ENCODE assay signal across 9 cellular contexts in genomic region chr4:42150653-42151567, GRCh38. TPM values are rescaled to one million over a fixed set of nuclear protein-coding genes. Genes with fewer than 3 reads are reported as not detected.
DNase-seq lines count a peak whose midpoint lies in the region; ATAC-seq, FAIRE-seq and TF ChIP-seq lines count a peak whose summit lies in the region.
"Had no signal": no experiment of that assay in that cellular context is flagged by ENCODE, and none has a peak within 500 bp of the region (broad histone marks: within the 10 kb centered on the region; RNA-seq: fewer than 3 reads in every experiment).

No MANE protein-coding gene starts in this region.

- H3F3A ChIP-seq in DOHH2 (ENCODE audit: control insufficient read depth, insufficient read depth), result no peaks in the 10 kb centered on the region

- peaks cover 4% of the 10 kb centered on the region for H3K36me3 Mint-ChIP-seq in activated CD8-positive, alpha-beta memory T cell treated with anti-CD3 and anti-CD28 coated beads, Interleukin-2, amount 10 ng/mL, durations not matched to agents 7 days and 5 days

- H3K4me3 ChIP-seq in DOHH2 (ENCODE audit: low read length) (peak overlapping the region; percentile 64), mononuclear cell (ENCODE audit: low read length) (peak overlapping the region; percentile 37)

- H3K9me3 ChIP-seq in DOHH2 (ENCODE audit: control insufficient read depth, insufficient read depth, low read length) (no peaks in the 10 kb centered on the region), mononuclear cell (ENCODE audit: low read depth, low read length) (no peaks in the 10 kb centered on the region)

- peak overlapping the region; percentile 82 for H3K4me3 Mint-ChIP-seq in activated CD8-positive, alpha-beta memory T cell treated with anti-CD3 and anti-CD28 coated beads, Interleukin-2, amount 10 ng/mL, durations not matched to agents 7 days and 5 days

- H3K27ac ChIP-seq in DOHH2 (ENCODE audit: low read depth, low read length), result no peak overlapping the region

- H4K20me1 ChIP-seq in DOHH2 (ENCODE audit: control insufficient read depth, insufficient read depth, low read depth, low read length), result no peaks in the 10 kb centered on the region

- CTCF ChIA-PET in activated CD8-positive, alpha-beta memory T cell treated with anti-CD3 and anti-CD28 coated beads, Interleukin-2, amount 10 ng/mL, durations not matched to agents 7 days and 5 days (lab: Charles Lee), result interaction anchor here (1.6 kb wide), 1 partner anchor 15 kb away, joined by 3 read pairs; no protein-coding TSS in a partner anchor

- ATAC-seq in GM19324 (IDR thresholded peaks at IDR 0.05; ENCODE audit: low FRiP score, unreplicated experiment), result peak; percentile 24
- ATAC-seq in HG03159 (IDR thresholded peaks at IDR 0.05; ENCODE audit: unreplicated experiment), result peak; percentile 39
- ATAC-seq in activated CD8-positive, alpha-beta memory T cell treated with anti-CD3 and anti-CD28 coated beads, Interleukin-2, amount 10 ng/mL, durations not matched to agents 7 days and 5 days, result peak; percentile 57

- no peak for DNase-seq in activated CD8-positive, alpha-beta memory T cell treated with anti-CD3 and anti-CD28 coated beads, Interleukin-2, amount 10 ng/mL, durations not matched to agents 7 days and 5 days
- DNase-seq in RCC 7860 (ENCODE audit: low spot score) (no peak), cerebellum (ENCODE audit: low spot score) (no peak), NCI-H345 treated with DMSO at 0.1 percent for 48 hours (lab: John Stamatoyannopoulos, UW; ENCODE audit: unreplicated experiment) (no peak)

- no peaks in the 10 kb centered on the region for H3K36me3 ChIP-seq in DOHH2 (ENCODE audit: control insufficient read depth, low read length)

- H3K79me2 ChIP-seq in DOHH2 (ENCODE audit: control insufficient read depth, low read length), result no peaks in the 10 kb centered on the region

- H3K9me2 ChIP-seq in DOHH2 (replicated peaks; ENCODE audit: control insufficient read depth, low read length), result no peaks in the 10 kb centered on the region

- peak overlapping the region; percentile 64 for H3K4me2 ChIP-seq in DOHH2 (ENCODE audit: low read length)

- H3K27me3 ChIP-seq in DOHH2 (ENCODE audit: control insufficient read depth, low read length) (peaks cover 45% of the 10 kb centered on the region), mononuclear cell (ENCODE audit: insufficient read depth, low read length) (peaks cover 40% of the 10 kb centered on the region)

- H3K9me3 Mint-ChIP-seq in activated CD8-positive, alpha-beta memory T cell treated with anti-CD3 and anti-CD28 coated beads, Interleukin-2, amount 10 ng/mL, durations not matched to agents 7 days and 5 days (ENCODE audit: low read depth), result no peaks in the 10 kb centered on the region

- TF ChIP-seq CTCF in DOHH2 (IDR thresholded peaks at IDR 0.05; ENCODE audit: low read depth, low read length, poor library complexity, severe bottlenecking), result no peak

- H3K4me1 ChIP-seq in DOHH2 (ENCODE audit: control insufficient read depth, low read length), result peaks cover 7% of the 10 kb centered on the region
- peaks cover 21% of the 10 kb centered on the region for H3K4me1 ChIP-seq in mononuclear cell (ENCODE audit: insufficient read depth, low read length)

- H3K27ac Mint-ChIP-seq in activated CD8-positive, alpha-beta memory T cell treated with anti-CD3 and anti-CD28 coated beads, Interleukin-2, amount 10 ng/mL, durations not matched to agents 7 days and 5 days, result peak overlapping the region; percentile 69

- H3K4me1 Mint-ChIP-seq in activated CD8-positive, alpha-beta memory T cell treated with anti-CD3 and anti-CD28 coated beads, Interleukin-2, amount 10 ng/mL, durations not matched to agents 7 days and 5 days, result peaks cover 26% of the 10 kb centered on the region

- no peak for FAIRE-seq in RCC 7860 (lab: Jason Lieb, UNC)

- peaks cover 56% of the 10 kb centered on the region for H3K27me3 Mint-ChIP-seq in activated CD8-positive, alpha-beta memory T cell treated with anti-CD3 and anti-CD28 coated beads, Interleukin-2, amount 10 ng/mL, durations not matched to agents 7 days and 5 days

RNA-seq across cellular contexts. Expression of gene BEND4, which starts 1.5 kb away (rescaled TPM):
- total RNA-seq in activated CD8-positive, alpha-beta memory T cell treated with anti-CD3 and anti-CD28 coated beads, Interleukin-2, amount 10 ng/mL, durations not matched to agents 7 days and 5 days, result 1 to 10 TPM; 3.2 to 5.9 TPM
- total RNA-seq in mononuclear cell (1.0 TPM), cerebellum (4.5 TPM)
- total RNA-seq: NCI-H460 had no signal
